Comparison of ENCODE assay signal across 7 cellular contexts in genomic region chrX:40154229-40154852, GRCh38. TPM values are rescaled to one million over a fixed set of nuclear protein-coding genes. Genes with fewer than 3 reads are reported as not detected.
DNase-seq lines count a peak whose midpoint lies in the region; ATAC-seq and TF ChIP-seq lines count a peak whose summit lies in the region.

No MANE protein-coding gene starts in this region.

- CTCF ChIA-PET in activated CD4-positive, alpha-beta memory T cell treated with anti-CD3 and anti-CD28 coated beads, Interleukin-2, amount 10 ng/mL, durations not matched to agents 7 days and 5 days (lab: Charles Lee) = interaction anchor here (1.0 to 1.5 kb wide), 4 partner anchors 14 to 423 kb away, joined by 3 to 6 read pairs (median 4); partner anchors contain the start of gene BCOR

- POLR2A ChIA-PET in activated CD4-positive, alpha-beta memory T cell treated with anti-CD3 and anti-CD28 coated beads, Interleukin-2, amount 10 ng/mL, durations not matched to agents 7 days and 5 days (lab: Charles Lee) = interaction anchor here (1.4 to 3.8 kb wide), 6 partner anchors 14 to 57 kb away, joined by 3 to 37 read pairs (median 8); partner anchors contain the start of gene BCOR

- TF ChIP-seq CTCF in heart right ventricle (IDR thresholded peaks at IDR 0.05) (no peak), retinal pigment epithelial cell (conservative IDR thresholded peaks at IDR 0.05; ENCODE audit: low read depth, low read length) (no peak)

- H3K4me3 Mint-ChIP-seq in activated CD4-positive, alpha-beta memory T cell treated with anti-CD3 and anti-CD28 coated beads, Interleukin-2, amount 10 ng/mL, durations not matched to agents 7 days and 5 days = peak overlapping the region; percentile 75

- H3K4me1 Mint-ChIP-seq in activated CD4-positive, alpha-beta memory T cell treated with anti-CD3 and anti-CD28 coated beads, Interleukin-2, amount 10 ng/mL, durations not matched to agents 7 days and 5 days = peaks cover 18% of the 10 kb centered on the region

- DNase-seq in NCI-H1417 (lab: John Stamatoyannopoulos, UW) = peak; percentile 35 to 95 (median 91)
- no peak for DNase-seq in activated CD4-positive, alpha-beta memory T cell treated with anti-CD3 and anti-CD28 coated beads, Interleukin-2, amount 10 ng/mL, durations not matched to agents 7 days and 5 days
- peak; percentile 53 to 57 for DNase-seq in heart right ventricle
- DNase-seq in retinal pigment epithelial cell (ENCODE audit: low read depth) = no peak
- no peak for DNase-seq in GM19238 (ENCODE audit: insufficient read length, low spot score)
- no peak for DNase-seq in activated effector memory CD4-positive, alpha-beta T cell treated with Interleukin-2 at 50 U/mL for 16 hours

- H3K4me1 ChIP-seq in heart right ventricle = peaks cover 6 to 59% (median 39%) of the 10 kb centered on the region in 9 donors

- no peaks in the 10 kb centered on the region for H3K9me3 ChIP-seq in heart right ventricle

- peak overlapping the region; percentile 21 to 89 (median 82) for H3K27ac ChIP-seq in heart right ventricle

- intact Hi-C loops in heart right ventricle (cut with DNase I) = loop anchor here in 8 of 10 donors (2.0 to 10.0 kb wide), 11 partner anchors 20 to 420 kb away; partner anchors contain the start of gene BCOR (in 1 of the 8)

- H3K36me3 ChIP-seq in heart right ventricle = no peaks in the 10 kb centered on the region

- no peaks in the 10 kb centered on the region for H3K9me3 Mint-ChIP-seq in activated CD4-positive, alpha-beta memory T cell treated with anti-CD3 and anti-CD28 coated beads, Interleukin-2, amount 10 ng/mL, durations not matched to agents 7 days and 5 days

- no peaks in the 10 kb centered on the region for H3K36me3 Mint-ChIP-seq in activated CD4-positive, alpha-beta memory T cell treated with anti-CD3 and anti-CD28 coated beads, Interleukin-2, amount 10 ng/mL, durations not matched to agents 7 days and 5 days (ENCODE audit: low read depth)

- peak; percentile 35 to 67 (median 58) for ATAC-seq in heart right ventricle

- H3K27ac Mint-ChIP-seq in activated CD4-positive, alpha-beta memory T cell treated with anti-CD3 and anti-CD28 coated beads, Interleukin-2, amount 10 ng/mL, durations not matched to agents 7 days and 5 days = no peak overlapping the region

- H3K4me3 ChIP-seq in GM08714 (ENCODE audit: low read length) = peak overlapping the region; percentile 25; the same call in 1 of the 2 replicates
- H3K4me3 ChIP-seq in heart right ventricle = peak overlapping the region; percentile 32 to 56 (median 53)
- peak overlapping the region; percentile 45 for H3K4me3 ChIP-seq in retinal pigment epithelial cell (ENCODE audit: low read length)

- peaks cover 0 to 100% (median 0%) of the 10 kb centered on the region in 7 donors for H3K27me3 ChIP-seq in heart right ventricle

- 0 to 1% methylated on average over 17 to 36 of the region's 39 CpGs for WGBS in heart right ventricle, 2 donors

- no peaks in the 10 kb centered on the region for H3K27me3 Mint-ChIP-seq in activated CD4-positive, alpha-beta memory T cell treated with anti-CD3 and anti-CD28 coated beads, Interleukin-2, amount 10 ng/mL, durations not matched to agents 7 days and 5 days

RNA-seq across cellular contexts. Expression of gene BCOR, which starts 56.6 kb away (rescaled TPM):
- 10 to 100 TPM; 46.6 to 46.8 TPM for total RNA-seq in activated CD4-positive, alpha-beta memory T cell treated with anti-CD3 and anti-CD28 coated beads, Interleukin-2, amount 10 ng/mL, durations not matched to agents 7 days and 5 days
- total RNA-seq in heart right ventricle = 10 to 100 TPM; 12.4 to 27.2 (median 19.9) TPM
- polyA plus RNA-seq in heart right ventricle = 10 to 100 TPM in 1 of 2 donors, 1 to 10 TPM in 1; 9.1 to 10.5 TPM

Comparison
In these comparisons a context has a peak if more than half of its experiments do, and no peak if none do; other contexts are left out.
1. DNase-seq: peak in NCI-H1417 (3 of 3) and heart right ventricle (2 of 2); none in activated CD4-positive, alpha-beta memory T cell treated with anti-CD3 and anti-CD28 coated beads, Interleukin-2, amount 10 ng/mL, durations not matched to agents 7 days and 5 days (single experiment), retinal pigment epithelial cell (single experiment), GM19238 (single experiment) and activated effector memory CD4-positive, alpha-beta T cell treated with Interleukin-2 at 50 U/mL for 16 hours (single experiment).
2. Peak in every context shown above with its lines, with median percentiles within 50 percentile points of each other: H3K4me3 ChIP-seq.